ENCODE assay signal across 9 cellular contexts in the genomic region with DNA sequence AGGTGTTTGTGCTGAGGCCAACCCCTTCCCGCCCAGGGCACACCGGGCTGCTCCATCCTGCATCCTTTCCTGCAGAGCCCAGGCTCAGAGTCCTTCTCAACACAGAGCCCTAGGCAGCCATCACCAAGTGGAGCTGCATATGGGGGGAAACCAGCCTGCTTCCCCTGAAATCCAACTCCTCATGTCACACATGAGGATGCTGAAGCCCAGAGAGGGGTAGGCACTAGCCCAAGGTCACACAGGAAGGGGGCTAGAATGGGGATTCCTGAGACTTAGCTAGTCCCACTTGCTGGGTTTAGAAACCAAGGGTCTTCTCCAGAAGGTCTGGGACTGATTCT. TPM values are rescaled to one million over a fixed set of nuclear protein-coding genes. Genes with fewer than 3 reads are reported as not detected.
DNase-seq lines count a peak whose midpoint lies in the region; ATAC-seq, FAIRE-seq and TF ChIP-seq lines count a peak whose summit lies in the region.
"Had no signal": no experiment of that assay in that cellular context is flagged by ENCODE, and none has a peak within 500 bp of the region (broad histone marks: within the 10 kb centered on the region; RNA-seq: fewer than 3 reads in every experiment).

No MANE protein-coding gene starts in this region.

- TF ChIP-seq CTCF in DND-41 (IDR thresholded peaks at IDR 0.05; ENCODE audit: borderline replicate concordance, extremely low read depth, low read length, poor library complexity, severe bottlenecking) (no peak), PC-3 (conservative IDR thresholded peaks at IDR 0.05; ENCODE audit: low read depth, low read length) (no peak), H1 (IDR thresholded peaks at IDR 0.05; ENCODE audit: control extremely low read depth in 1 of 3, insufficient read depth in 1 of 3, low read depth in 1 of 3, low read length in 3 of 3) (no peak), psoas muscle (IDR thresholded peaks at IDR 0.05) (no peak)

- no peak overlapping the region for H2AK5ac ChIP-seq in H1 (ENCODE audit: low read depth, low read length)

- H4K8ac ChIP-seq in H1 (ENCODE audit: extremely low read depth, insufficient read depth, low read length): no peak overlapping the region

- H3K23me2 ChIP-seq in H1 (ENCODE audit: low read depth, low read length): no peaks in the 10 kb centered on the region

- H3K23ac ChIP-seq in H1 (ENCODE audit: insufficient read length): no peak overlapping the region

- H3K36me3 ChIP-seq in DND-41 (ENCODE audit: insufficient read depth, low read length): no peaks in the 10 kb centered on the region
- no peaks in the 10 kb centered on the region for H3K36me3 ChIP-seq in PC-3 (ENCODE audit: low read depth, low read length)
- H3K36me3 ChIP-seq in H1 (ENCODE audit: control insufficient read depth in 2 of 4, insufficient read depth in 4 of 4, low read length in 3 of 4): no peaks in the 10 kb centered on the region
- no peaks in the 10 kb centered on the region for H3K36me3 ChIP-seq in psoas muscle (ENCODE audit: insufficient read depth in 1 of 2, low read depth in 1 of 2)

- no peak overlapping the region; the same call in 1 of the 2 replicates for H2BK5ac ChIP-seq in H1 (ENCODE audit: low read depth, low read length)

- intact Hi-C loops in PC-3 (cut with micrococcal nuclease) (no loop called here), psoas muscle (cut with DNase I) (no loop called here), posterior cingulate gyrus (cut with DNase I) (no loop called here)

- POLR2A ChIA-PET in PC-3 (lab: Charles Lee; ENCODE audit: unreplicated experiment): no interaction called here
- POLR2A ChIA-PET in H1 (lab: Charles Lee; ENCODE audit: partially characterized antibody): no interaction called here

- H4K20me1 ChIP-seq in DND-41 (ENCODE audit: insufficient read depth, low read length): peaks cover 22% of the 10 kb centered on the region
- no peaks in the 10 kb centered on the region for H4K20me1 ChIP-seq in PC-3 (ENCODE audit: low read length)
- H4K20me1 ChIP-seq in H1 (replicated peaks in 1 of 2; ENCODE audit: control insufficient read depth in 1 of 2, insufficient read depth in 2 of 2, low read length in 2 of 2): peaks cover 0 to 2% of the 10 kb centered on the region in 2 experiments

- H3F3A ChIP-seq in PC-3 (ENCODE audit: low read length, unreplicated experiment): no peaks in the 10 kb centered on the region

- no peak overlapping the region for H3K4me3 ChIP-seq in DND-41 (ENCODE audit: low read depth in 1 of 2, low read length in 2 of 2)
- H3K4me3 ChIP-seq in PC-3 (ENCODE audit: low read length): no peak overlapping the region
- no peak overlapping the region for H3K4me3 ChIP-seq in H1 (ENCODE audit: extremely low read depth in 1 of 4, insufficient read depth in 2 of 4, low read depth in 3 of 4, low read length in 4 of 4)
- no peak overlapping the region for H3K4me3 ChIP-seq in psoas muscle

- no peak for TF ChIP-seq EP300 in H1 (IDR thresholded peaks at IDR 0.05; ENCODE audit: borderline replicate concordance in 1 of 2, low read depth in 2 of 2, low read length in 2 of 2)

- WGBS in H1 (ENCODE audit: extremely low coverage in 1 of 2, insufficient coverage in 1 of 2, insufficient read length in 1 of 2, insufficient replicate concordance in 2 of 2, low coverage in 1 of 2, low lambda C conversion rate in 2 of 2, missing lambda C conversion rate in 1 of 2), 2 experiments: 86% methylated on average over 2 of the region's 2 CpGs; no CpG with 5 or more reads in 1 of the 2 experiments
- WGBS in psoas muscle, 3 donors: 62 to 72% (median 69%) methylated on average over 2 of the region's 2 CpGs

- H3K14ac ChIP-seq in H1 (ENCODE audit: insufficient read length): no peak overlapping the region

- no peak for TF ChIP-seq RAD21 in H1 (IDR thresholded peaks at IDR 0.05 in 1 of 2, conservative IDR thresholded peaks at IDR 0.05 in 1 of 2; ENCODE audit: low read depth in 2 of 2, low read length in 2 of 2)

- H3K4ac ChIP-seq in H1 (replicated peaks; ENCODE audit: insufficient read length, low read depth, low read length): no peak overlapping the region

- no peak overlapping the region for H2BK15ac ChIP-seq in H1 (ENCODE audit: low read length)

- H3K9me3 ChIP-seq in DND-41 (ENCODE audit: insufficient read depth, low read length, severe bottlenecking) (no peaks in the 10 kb centered on the region), PC-3 (ENCODE audit: low read length) (no peaks in the 10 kb centered on the region), H1 (ENCODE audit: insufficient read depth in 2 of 2, low read depth in 1 of 2, low read length in 1 of 2) (no peaks in the 10 kb centered on the region), psoas muscle (no peaks in the 10 kb centered on the region)

- no peak overlapping the region for H3K27ac ChIP-seq in DND-41 (ENCODE audit: low read length)
- H3K27ac ChIP-seq in PC-3 (ENCODE audit: low read length): peak overlapping the region; percentile 64
- H3K27ac ChIP-seq in H1 (ENCODE audit: low read depth, low read length): no peak overlapping the region
- peak overlapping the region; percentile 54 for H3K27ac ChIP-seq in psoas muscle

- ATAC-seq in DND-41 (ENCODE audit: insufficient read depth, low read depth) (peak; percentile 4; the same call in 1 of the 3 replicates), PC-3 (no peak), psoas muscle (peak in 1 of 4 donors; percentile 5), HG02884 (IDR thresholded peaks at IDR 0.05; ENCODE audit: unreplicated experiment) (no peak), GM21825 (IDR thresholded peaks at IDR 0.05; ENCODE audit: unreplicated experiment) (no peak)

- no peaks in the 10 kb centered on the region for H3K79me1 ChIP-seq in H1 (ENCODE audit: low read depth, low read length)

- H3K9ac ChIP-seq in DND-41 (ENCODE audit: low read depth, low read length): no peak overlapping the region
- peak overlapping the region; percentile 37; the same call in 1 of the 2 replicates for H3K9ac ChIP-seq in PC-3 (ENCODE audit: low read length)
- no peak overlapping the region for H3K9ac ChIP-seq in H1 (replicated peaks in 1 of 4; ENCODE audit: extremely low read depth in 1 of 4, low read depth in 3 of 4, low read length in 3 of 4)

- H3K79me2 ChIP-seq in DND-41 (ENCODE audit: insufficient read depth, low read length) (no peaks in the 10 kb centered on the region), PC-3 (ENCODE audit: low read length) (no peaks in the 10 kb centered on the region), H1 (ENCODE audit: control insufficient read depth in 1 of 2, insufficient read depth in 2 of 2, low read length in 2 of 2) (no peaks in the 10 kb centered on the region)

- no peak overlapping the region for H2BK120ac ChIP-seq in H1 (replicated peaks; ENCODE audit: low read depth, low read length)

- no peak overlapping the region for H4K91ac ChIP-seq in H1 (replicated peaks; ENCODE audit: insufficient read length, low read length)

- DNase-seq in DND-41 (no peak), PC-3 (no peak), H1 (ENCODE audit: low read depth in 1 of 2, low spot score in 2 of 2) (no peak), psoas muscle (no peak), posterior cingulate gyrus (no peak)
- DNase-seq in stimulated activated CD4-positive, alpha-beta T cell treated with anti-CD3 and anti-CD28 coated beads, Interleukin-4, amount 100 ng/mL, for 1 hour: no peak
- DNase-seq: NCI-H446 had no signal

- no peak overlapping the region for H4K5ac ChIP-seq in H1 (ENCODE audit: insufficient read length, low read depth, low read length)

- no peak overlapping the region for H3K56ac ChIP-seq in H1 (replicated peaks; ENCODE audit: insufficient read length, low read depth, low read length)

- H3K4me2 ChIP-seq in DND-41 (ENCODE audit: insufficient read depth, low read length): no peak overlapping the region
- H3K4me2 ChIP-seq in PC-3 (ENCODE audit: low read length): peak overlapping the region; percentile 23
- no peak overlapping the region for H3K4me2 ChIP-seq in H1 (ENCODE audit: insufficient read depth in 1 of 2, low read depth in 2 of 2, low read length in 2 of 2)

- peaks cover 25% of the 10 kb centered on the region for H3K27me3 ChIP-seq in DND-41 (ENCODE audit: insufficient read depth, low read length, poor library complexity)
- no peaks in the 10 kb centered on the region for H3K27me3 ChIP-seq in PC-3 (ENCODE audit: low read length)
- H3K27me3 ChIP-seq in H1 (replicated peaks in 1 of 4; ENCODE audit: control insufficient read depth in 3 of 4, extremely low read depth in 1 of 4, insufficient read depth in 3 of 4, low read length in 3 of 4): peaks cover 0 to 12% (median 8%) of the 10 kb centered on the region in 4 experiments; a peak in 6 of 7 replicates
- H3K27me3 ChIP-seq in psoas muscle (ENCODE audit: insufficient read depth in 3 of 3, low read length in 2 of 3): no peaks in the 10 kb centered on the region

- no peak for FAIRE-seq in H1 (lab: Jason Lieb, UNC)

- no TSS peak for BruUV-seq in PC-3 (replicated peaks; lab: Mats Ljungman, UMichigan)

- no peak overlapping the region; the same call in 1 of the 2 replicates for H3K18ac ChIP-seq in H1 (ENCODE audit: extremely low read depth, low read length)

- H3K4me1 ChIP-seq in DND-41 (ENCODE audit: insufficient read depth, low read length) (peaks cover 15% of the 10 kb centered on the region), PC-3 (ENCODE audit: insufficient read depth, low read length) (peaks cover 43% of the 10 kb centered on the region), H1 (replicated peaks in 1 of 4; ENCODE audit: control insufficient read depth in 3 of 4, insufficient read depth in 4 of 4, low read length in 3 of 4) (peaks cover 0 to 7% (median 0%) of the 10 kb centered on the region in 4 experiments; a peak in 2 of 7 replicates), psoas muscle (peaks cover 18% of the 10 kb centered on the region)

- H2AFZ ChIP-seq in DND-41 (ENCODE audit: low read depth, low read length) (no peak overlapping the region), PC-3 (ENCODE audit: low read length) (no peak overlapping the region), H1 (ENCODE audit: low read length) (no peak overlapping the region)

- H2BK12ac ChIP-seq in H1 (ENCODE audit: low read depth, low read length): peak overlapping the region; percentile 55; the same call in 1 of the 2 replicates

- no peak overlapping the region for H2BK20ac ChIP-seq in H1 (ENCODE audit: low read length)

- CTCF ChIA-PET in PC-3 (lab: Charles Lee): no interaction called here
- CTCF ChIA-PET in H1 (lab: Charles Lee; ENCODE audit: partially characterized antibody): interaction anchor here (0.7 to 2.7 kb wide), 3 partner anchors 16 to 37 kb away, joined by 3 to 15 read pairs (median 3); no protein-coding TSS in a partner anchor

- H3K9me2 ChIP-seq in PC-3 (replicated peaks; ENCODE audit: low read length): no peaks in the 10 kb centered on the region

- no peak for TF ChIP-seq POLR2A in H1 (IDR thresholded peaks at IDR 0.05; ENCODE audit: control extremely low read depth in 1 of 2, low read depth in 2 of 2, low read length in 2 of 2)

RNA-seq across cellular contexts. Expression of a gene that starts 5.5 kb away (rescaled TPM):
- total RNA-seq in PC-3 (2014; rRNA removed): 0.29 and 1.3 TPM in 2 replicates
- 2.8 and 2.9 TPM in 2 replicates for total RNA-seq in H1 (2021; fragmentation: NEBNext Ultra II Directional; extraction: Animal tissue kit (Norgen Biotek cat#: 25700))
- polyA plus RNA-seq in H1 (2011; rRNA removed): 1.7 and 2.4 TPM in 2 replicates
- 1.8 TPM for polyA plus RNA-seq in H1 (2011; cell fraction: cytosol; rRNA removed)
- polyA plus RNA-seq in H1 (2011; cell fraction: nucleus; rRNA removed): 2.5 TPM
- polyA plus RNA-seq in H1 (2012, experiment 1 of 2): 1.3 to 2.6 TPM (median 2.1 TPM) in 4 replicates
- 1.3 TPM for polyA plus RNA-seq in H1 (2012, experiment 2 of 2)
- polyA plus RNA-seq in H1 (2013, experiment 1 of 2): 2.9 TPM
- 3.5 TPM for polyA plus RNA-seq in H1 (2013, experiment 2 of 2)
- polyA minus RNA-seq in H1 (2011; rRNA and poly(A)+ RNA removed): 1.1 and 1.5 TPM in 2 replicates
- polyA minus RNA-seq in H1 (2011; cell fraction: cytosol; rRNA and poly(A)+ RNA removed): 0.88 TPM
- polyA minus RNA-seq in H1 (2011; cell fraction: nucleus; rRNA and poly(A)+ RNA removed): 0.90 TPM
- total RNA-seq in psoas muscle: 10 to 100 TPM in 1 of 4 donors, 1 to 10 TPM in 3; 7.5 to 12.8 (median 8.8) TPM
- polyA plus RNA-seq in psoas muscle: 1 to 10 TPM; 5.1 to 7.6 (median 5.8) TPM

Comparison
In these comparisons a context has a peak if more than half of its experiments do, and no peak if none do; other contexts are left out.
1. H3K27ac ChIP-seq: peak in PC-3 (single experiment) and psoas muscle (single experiment); none in DND-41 (single experiment) and H1 (single experiment).